Comparison of ENCODE assay signal across 31 cellular contexts in the genomic region with DNA sequence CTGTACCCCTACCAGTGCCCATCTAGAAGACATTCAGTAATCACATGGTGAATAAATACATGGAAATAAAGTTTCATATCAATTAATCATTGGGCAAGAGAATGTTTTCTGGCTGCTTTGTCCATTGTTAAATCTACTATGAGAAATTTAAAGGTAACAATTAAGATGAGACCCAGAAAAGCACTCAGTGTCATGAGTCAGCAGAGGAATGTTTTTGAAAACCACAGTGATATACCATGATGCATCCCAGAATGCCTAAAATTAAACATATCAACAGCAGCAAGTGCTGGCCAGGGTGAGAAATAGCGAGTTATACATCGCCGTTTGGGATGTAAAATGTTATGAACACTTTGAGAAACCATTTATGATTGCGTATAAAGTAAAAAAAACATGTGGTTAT.
"Had no signal": no experiment of that assay in that cellular context is flagged by ENCODE, and none has a peak within 500 bp of the region (broad histone marks: within the 10 kb centered on the region; RNA-seq: fewer than 3 reads in every experiment).

No MANE protein-coding gene starts in this region.

- H3K4me2 ChIP-seq: smooth muscle cell had no signal

- H3K27ac Mint-ChIP-seq: naive B cell; naive thymus-derived CD8-positive, alpha-beta T cell; natural killer cell treated with Interleukin-12 subunit alpha and Interleukin-12 subunit beta and Interleukin-15 and Interleukin-18, amount 100 ng/mL, for 72 hours; nephron progenitor cell; progenitor cell of endocrine pancreas; stimulated activated memory B cell treated with anti-CD40 and anti-IgM and Interleukin-4, amounts not matched to agents 10 μg/mL and 1 μg/mL and 100 μg/mL, for 72 hours; stimulated activated naive CD8-positive, alpha-beta T cell treated with anti-CD3 and anti-CD28 coated beads, Interleukin-15, Interleukin-2, amounts not matched to agents 100 ng/mL and 50 ng/mL, for 24 hours; type B pancreatic cell had no signal

- H3K27ac ChIP-seq: ovary, parathyroid adenoma, psoas muscle, skin epidermis, spleen, stomach, thoracic aorta, thyroid gland, tibial nerve, upper lobe of right lung, uterus had no signal

- H3K4me1 Mint-ChIP-seq: naive B cell; naive thymus-derived CD8-positive, alpha-beta T cell; stimulated activated memory B cell treated with anti-CD40 and anti-IgM and Interleukin-4, amounts not matched to agents 10 μg/mL and 1 μg/mL and 100 μg/mL, for 72 hours had no signal

- H3K9ac ChIP-seq: parathyroid adenoma had no signal

- H3K9me3 Mint-ChIP-seq: nephron progenitor cell; neural crest cell; stimulated activated memory B cell treated with anti-CD40 and anti-IgM and Interleukin-4, amounts not matched to agents 10 μg/mL and 1 μg/mL and 100 μg/mL, for 72 hours; stimulated activated naive CD8-positive, alpha-beta T cell treated with anti-CD3 and anti-CD28 coated beads, Interleukin-15, Interleukin-2, amounts not matched to agents 100 ng/mL and 50 ng/mL, for 24 hours; type B pancreatic cell had no signal

- H2AFZ ChIP-seq: parathyroid adenoma had no signal

- H3K36me3 Mint-ChIP-seq: naive B cell; natural killer cell treated with Interleukin-12 subunit alpha and Interleukin-12 subunit beta and Interleukin-15 and Interleukin-18, amount 100 ng/mL, for 72 hours; stimulated activated memory B cell treated with anti-CD40 and anti-IgM and Interleukin-4, amounts not matched to agents 10 μg/mL and 1 μg/mL and 100 μg/mL, for 72 hours; type B pancreatic cell had no signal

- H3K79me2 ChIP-seq: parathyroid adenoma had no signal

- H3K9me3 ChIP-seq: ovary, psoas muscle, stomach, thoracic aorta, thyroid gland, tibial nerve, upper lobe of right lung, uterus had no signal

- H3K4me1 ChIP-seq: parathyroid adenoma, psoas muscle, spleen, stomach, thyroid gland, tibial nerve, upper lobe of right lung, uterus had no signal

- H3K36me3 ChIP-seq: ovary, spleen, stomach, thoracic aorta, thyroid gland, tibial nerve, upper lobe of right lung, uterus had no signal

- H3K27me3 Mint-ChIP-seq: naive B cell; naive thymus-derived CD8-positive, alpha-beta T cell; natural killer cell treated with Interleukin-12 subunit alpha and Interleukin-12 subunit beta and Interleukin-15 and Interleukin-18, amount 100 ng/mL, for 72 hours; stimulated activated memory B cell treated with anti-CD40 and anti-IgM and Interleukin-4, amounts not matched to agents 10 μg/mL and 1 μg/mL and 100 μg/mL, for 72 hours; stimulated activated naive CD8-positive, alpha-beta T cell treated with anti-CD3 and anti-CD28 coated beads, Interleukin-15, Interleukin-2, amounts not matched to agents 100 ng/mL and 50 ng/mL, for 24 hours; type B pancreatic cell had no signal

- H3K4me3 Mint-ChIP-seq: naive B cell; naive thymus-derived CD8-positive, alpha-beta T cell; natural killer cell treated with Interleukin-12 subunit alpha and Interleukin-12 subunit beta and Interleukin-15 and Interleukin-18, amount 100 ng/mL, for 72 hours; nephron progenitor cell; neural crest cell; stimulated activated memory B cell treated with anti-CD40 and anti-IgM and Interleukin-4, amounts not matched to agents 10 μg/mL and 1 μg/mL and 100 μg/mL, for 72 hours; stimulated activated naive CD8-positive, alpha-beta T cell treated with anti-CD3 and anti-CD28 coated beads, Interleukin-15, Interleukin-2, amounts not matched to agents 100 ng/mL and 50 ng/mL, for 24 hours; type B pancreatic cell had no signal

- H3K27me3 ChIP-seq: ovary, spleen, stomach, thyroid gland, tibial nerve, upper lobe of right lung, uterus had no signal

- H3K4me3 ChIP-seq: ovary, psoas muscle, skin epidermis, smooth muscle cell, spleen, stomach, thoracic aorta, thyroid gland, tibial nerve, upper lobe of right lung, uterus had no signal

- DNase-seq: naive B cell; naive thymus-derived CD8-positive, alpha-beta T cell; nephron progenitor cell; occipital lobe; ovary; posterior cingulate gyrus; psoas muscle; right cardiac atrium; spleen; stimulated activated CD4-positive, alpha-beta T cell treated with anti-CD3 and anti-CD28 coated beads, Interleukin-12 subunit alpha, Interleukin-12 subunit beta, amount 100 ng/mL, for 4 hours; stimulated activated CD4-positive, alpha-beta T cell treated with anti-CD3 and anti-CD28 coated beads, Interleukin-1b, Interleukin-23, amount 100 ng/mL, for 48 hours; stimulated activated CD4-positive, alpha-beta T cell treated with anti-CD3 and anti-CD28 coated beads, Interleukin-4, amount 100 ng/mL, for 1 hour; stimulated activated CD4-positive, alpha-beta T cell treated with anti-CD3 and anti-CD28 coated beads, Interleukin-4, amount 100 ng/mL, for 4 hours; stimulated activated CD8-positive, alpha-beta memory T cell treated with anti-CD3 and anti-CD28 coated beads, Interleukin-4, amount 100 ng/mL, for 48 hours; stimulated activated naive CD4-positive, alpha-beta T cell; stomach; thyroid gland; upper lobe of right lung; uterus had no signal

- ATAC-seq: naive thymus-derived CD8-positive, alpha-beta T cell; natural killer cell treated with Interleukin-12 subunit alpha and Interleukin-12 subunit beta and Interleukin-15 and Interleukin-18, amount 100 ng/mL, for 72 hours; psoas muscle; right cardiac atrium; sciatic nerve; stimulated activated memory B cell treated with anti-CD40 and anti-IgM and Interleukin-4, amounts not matched to agents 10 μg/mL and 1 μg/mL and 100 μg/mL, for 72 hours; upper lobe of right lung had no signal
